Comparison of ENCODE assay signal across 10 cellular contexts in the genomic region with DNA sequence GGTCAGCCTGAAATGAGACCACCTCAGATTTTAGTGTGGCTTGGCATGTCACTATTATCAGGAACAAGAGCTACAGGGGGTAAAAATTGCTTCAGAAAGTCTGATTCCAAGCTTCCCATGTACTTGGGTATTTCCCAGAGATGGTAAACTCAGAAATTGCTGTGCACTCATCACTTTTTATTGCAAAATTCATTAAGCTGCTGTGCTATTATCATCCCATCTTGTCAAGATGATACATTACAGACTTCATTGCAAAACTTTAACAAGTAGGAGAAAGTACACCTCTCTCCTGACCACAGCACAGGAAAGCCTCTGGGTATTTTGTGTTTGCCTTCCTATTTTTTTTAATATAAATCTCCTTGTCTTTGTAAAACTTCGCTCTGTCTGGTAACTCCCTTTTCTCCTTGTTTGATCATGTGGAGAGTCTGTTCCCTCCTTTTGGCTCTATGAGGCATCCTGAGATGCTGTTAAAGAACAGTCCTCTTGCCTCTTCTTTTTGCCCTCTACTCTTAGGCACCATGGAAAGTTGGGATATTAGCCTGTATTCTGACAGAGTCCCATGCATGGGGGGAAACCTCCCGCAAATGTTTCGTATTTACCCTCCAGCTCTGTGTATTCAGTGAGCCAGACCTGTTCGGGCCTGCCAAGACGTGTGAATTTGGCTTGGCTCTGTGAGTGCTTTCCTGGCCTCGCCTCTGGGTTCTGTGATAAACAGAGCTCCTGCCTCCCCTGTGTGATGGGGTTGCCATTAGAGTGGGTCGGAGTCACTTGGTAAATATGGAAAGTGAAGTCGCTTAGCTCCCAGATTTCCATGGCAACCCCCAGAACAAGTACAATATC.
DNase-seq lines count a peak whose midpoint lies in the region; ATAC-seq and TF ChIP-seq lines count a peak whose summit lies in the region.
"Had no signal": no experiment of that assay in that cellular context is flagged by ENCODE, and none has a peak within 500 bp of the region (broad histone marks: within the 10 kb centered on the region; RNA-seq: fewer than 3 reads in every experiment).

No MANE protein-coding gene starts in this region.

- no peaks in the 10 kb centered on the region for H3K9me3 ChIP-seq in gastrocnemius medialis
- H3K9me3 ChIP-seq: colonic mucosa had no signal

- no peaks in the 10 kb centered on the region for H3K4me1 Mint-ChIP-seq in stimulated activated memory B cell treated with anti-CD40 and anti-IgM and Interleukin-4, amounts not matched to agents 10 μg/mL and 1 μg/mL and 100 μg/mL, for 72 hours
- H3K4me1 Mint-ChIP-seq: activated B cell treated with CpG ODN at 0.5 μM for 24 hours had no signal

- no peaks in the 10 kb centered on the region for H3K9me3 Mint-ChIP-seq in stimulated activated memory B cell treated with anti-CD40 and anti-IgM and Interleukin-4, amounts not matched to agents 10 μg/mL and 1 μg/mL and 100 μg/mL, for 72 hours
- H3K9me3 Mint-ChIP-seq: activated B cell treated with CpG ODN at 0.5 μM for 24 hours had no signal

- no peak for TF ChIP-seq POLR2A in gastrocnemius medialis (IDR thresholded peaks at IDR 0.05)
- TF ChIP-seq POLR2A in erythroblast (IDR thresholded peaks at IDR 0.05; ENCODE audit: low read length), result no peak

- H3K4me3 ChIP-seq in fibroblast of villous mesenchyme (ENCODE audit: low read depth, low read length), result no peak overlapping the region
- no peak overlapping the region for H3K4me3 ChIP-seq in gastrocnemius medialis
- H3K4me3 ChIP-seq: colonic mucosa had no signal

- TF ChIP-seq CTCF in fibroblast of villous mesenchyme (IDR thresholded peaks at IDR 0.05; ENCODE audit: insufficient read depth, low read depth, low read length) (no peak), gastrocnemius medialis (IDR thresholded peaks at IDR 0.05 in 4 of 5, conservative IDR thresholded peaks at IDR 0.05 in 1 of 5) (no peak)

- peak overlapping the region; percentile 90 to 97 (median 95) for H3K27ac ChIP-seq in gastrocnemius medialis
- H3K27ac ChIP-seq: colonic mucosa had no signal

- H3K4me3 Mint-ChIP-seq in stimulated activated memory B cell treated with anti-CD40 and anti-IgM and Interleukin-4, amounts not matched to agents 10 μg/mL and 1 μg/mL and 100 μg/mL, for 72 hours, result no peak overlapping the region
- H3K4me3 Mint-ChIP-seq: activated B cell treated with CpG ODN at 0.5 μM for 24 hours had no signal

- in situ Hi-C loops in gastrocnemius medialis (cut with MboI; ENCODE audit: low sequenced_read_pairs in 4 of 4), result loop anchor here in 3 of 4 donors (5.0 to 25.0 kb wide), 4 partner anchors 86 to 244 kb away; no protein-coding TSS in a partner anchor

- H3K4me1 ChIP-seq in gastrocnemius medialis, result peaks cover 82 to 85% of the 10 kb centered on the region in 2 donors

- no peaks in the 10 kb centered on the region for H3K36me3 ChIP-seq in gastrocnemius medialis
- H3K36me3 ChIP-seq: colonic mucosa had no signal

- no peaks in the 10 kb centered on the region for H3K36me3 Mint-ChIP-seq in stimulated activated memory B cell treated with anti-CD40 and anti-IgM and Interleukin-4, amounts not matched to agents 10 μg/mL and 1 μg/mL and 100 μg/mL, for 72 hours

- DNase-seq in HPDE6-E6E7 (ENCODE audit: extremely low spot score), result peak; percentile 76
- peak; percentile 50 for DNase-seq in RPMI7951 (ENCODE audit: low read depth)
- peak; percentile 98 for DNase-seq in fibroblast of villous mesenchyme (ENCODE audit: low read depth)
- peak; percentile 56 to 68 for DNase-seq in gastrocnemius medialis
- no peak for DNase-seq in erythroblast (lab: John Stamatoyannopoulos, UW)
- DNase-seq in NCI-H187 treated with DMSO at 0.1 percent for 48 hours (lab: John Stamatoyannopoulos, UW), result no peak
- DNase-seq: activated B cell treated with CpG ODN at 0.5 μM for 24 hours, colonic mucosa had no signal

- H3K27me3 Mint-ChIP-seq in stimulated activated memory B cell treated with anti-CD40 and anti-IgM and Interleukin-4, amounts not matched to agents 10 μg/mL and 1 μg/mL and 100 μg/mL, for 72 hours, result no peaks in the 10 kb centered on the region
- H3K27me3 Mint-ChIP-seq: activated B cell treated with CpG ODN at 0.5 μM for 24 hours had no signal

- peak; percentile 37 to 62 for ATAC-seq in gastrocnemius medialis
- no peak for ATAC-seq in GM18517 (IDR thresholded peaks at IDR 0.05; ENCODE audit: unreplicated experiment)
- ATAC-seq in stimulated activated memory B cell treated with anti-CD40 and anti-IgM and Interleukin-4, amounts not matched to agents 10 μg/mL and 1 μg/mL and 100 μg/mL, for 72 hours, result no peak

- intact Hi-C loops in gastrocnemius medialis (cut with DNase I; ENCODE audit: low total_unique reads), result loop anchor here (5.0 kb wide), 1 partner anchor 101 kb away; no protein-coding TSS in a partner anchor

- H3K27ac Mint-ChIP-seq in stimulated activated memory B cell treated with anti-CD40 and anti-IgM and Interleukin-4, amounts not matched to agents 10 μg/mL and 1 μg/mL and 100 μg/mL, for 72 hours, result no peak overlapping the region
- H3K27ac Mint-ChIP-seq: activated B cell treated with CpG ODN at 0.5 μM for 24 hours had no signal

- H3K27me3 ChIP-seq in gastrocnemius medialis, result no peaks in the 10 kb centered on the region
- H3K27me3 ChIP-seq: colonic mucosa had no signal

Comparison
In these comparisons a context has a peak if more than half of its experiments do, and no peak if none do; other contexts are left out.
1. DNase-seq: peak in HPDE6-E6E7 (single experiment), RPMI7951 (single experiment), fibroblast of villous mesenchyme (single experiment) and gastrocnemius medialis (2 of 2); none in erythroblast (0 of 2) and NCI-H187 treated with DMSO at 0.1 percent for 48 hours (single experiment).
2. ATAC-seq: peak in gastrocnemius medialis (2 of 2); none in GM18517 (single experiment) and stimulated activated memory B cell treated with anti-CD40 and anti-IgM and Interleukin-4, amounts not matched to agents 10 μg/mL and 1 μg/mL and 100 μg/mL, for 72 hours (single experiment).